In the genomic region with DNA sequence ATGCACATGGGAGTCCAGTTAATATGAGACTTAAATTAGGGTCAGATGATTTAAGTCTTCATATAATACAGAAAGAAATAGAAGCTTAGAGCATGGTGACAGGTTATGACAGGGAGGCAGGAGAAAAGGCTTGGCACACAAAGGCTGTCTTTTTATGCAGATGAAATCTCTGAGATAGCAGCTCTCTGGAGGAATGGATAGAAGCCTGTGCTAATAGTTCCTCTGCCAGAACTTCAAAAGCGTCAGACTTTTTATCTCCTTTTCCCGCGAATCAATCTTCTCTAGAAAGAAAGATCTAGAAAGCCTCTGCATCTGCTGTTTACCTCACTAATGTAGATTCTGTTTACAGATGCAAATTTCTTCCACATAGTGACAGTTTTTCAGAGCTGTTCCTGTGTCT, we compare ENCODE assay signal across 36 cellular contexts.
"Had no signal": no experiment of that assay in that cellular context is flagged by ENCODE, and none has a peak within 500 bp of the region (broad histone marks: within the 10 kb centered on the region; RNA-seq: fewer than 3 reads in every experiment).

No MANE protein-coding gene starts in this region.

- H3K27me3 Mint-ChIP-seq: activated CD4-positive, alpha-beta memory T cell treated with anti-CD3 and anti-CD28 coated beads, Interleukin-2, amount 10 ng/mL, durations not matched to agents 7 days and 5 days; activated CD4-positive, alpha-beta T cell treated with anti-CD3 and anti-CD28 coated beads for 36 hours; activated CD4-positive, alpha-beta T cell treated with anti-CD3 and anti-CD28 coated beads, Interleukin-2, amount 10 ng/mL, durations not matched to agents 7 days and 5 days; activated CD8-positive, alpha-beta memory T cell treated with anti-CD3 and anti-CD28 coated beads, Interleukin-2, amount 10 ng/mL, durations not matched to agents 7 days and 5 days; activated naive CD4-positive, alpha-beta T cell treated with anti-CD3 and anti-CD28 coated beads, Interleukin-2, amount 10 ng/mL, durations not matched to agents 7 days and 5 days; activated naive CD4-positive, alpha-beta T cell treated with anti-CD3 and anti-CD28 coated beads, Interleukin-2, amount 50 U/mL, for 24 hours; activated naive CD8-positive, alpha-beta T cell; activated naive CD8-positive, alpha-beta T cell treated with anti-CD3 and anti-CD28 coated beads, Interleukin-2, amount 10 ng/mL, durations not matched to agents 7 days and 5 days; activated naive CD8-positive, alpha-beta T cell treated with anti-CD3 and anti-CD28 coated beads, Interleukin-2, amount 50 U/mL, for 24 hours; activated T-cell treated with anti-CD3 and anti-CD28 coated beads, Interleukin-2, amount 50 U/mL, for 24 hours had no signal

- H3K9me3 ChIP-seq: body of pancreas, breast epithelium had no signal

- H3K36me3 Mint-ChIP-seq: activated CD8-positive, alpha-beta memory T cell treated with anti-CD3 and anti-CD28 coated beads, Interleukin-2, amount 10 ng/mL, durations not matched to agents 7 days and 5 days; activated naive CD4-positive, alpha-beta T cell treated with anti-CD3 and anti-CD28 coated beads, Interleukin-2, amount 10 ng/mL, durations not matched to agents 7 days and 5 days; activated naive CD4-positive, alpha-beta T cell treated with anti-CD3 and anti-CD28 coated beads, Interleukin-2, amount 50 U/mL, for 24 hours; activated naive CD8-positive, alpha-beta T cell; activated naive CD8-positive, alpha-beta T cell treated with anti-CD3 and anti-CD28 coated beads, Interleukin-2, amount 10 ng/mL, durations not matched to agents 7 days and 5 days; WTC11 had no signal

- H3K27ac Mint-ChIP-seq: activated CD4-positive, alpha-beta memory T cell treated with anti-CD3 and anti-CD28 coated beads, Interleukin-2, amount 10 ng/mL, durations not matched to agents 7 days and 5 days; activated CD4-positive, alpha-beta T cell treated with anti-CD3 and anti-CD28 coated beads for 36 hours; activated CD4-positive, alpha-beta T cell treated with anti-CD3 and anti-CD28 coated beads, Interleukin-2, amount 10 ng/mL, durations not matched to agents 7 days and 5 days; activated CD8-positive, alpha-beta memory T cell treated with anti-CD3 and anti-CD28 coated beads, Interleukin-2, amount 10 ng/mL, durations not matched to agents 7 days and 5 days; activated CD8-positive, alpha-beta T cell treated with anti-CD3 and anti-CD28 coated beads, Interleukin-2, amount 10 ng/mL, durations not matched to agents 7 days and 5 days; activated naive CD4-positive, alpha-beta T cell treated with anti-CD3 and anti-CD28 coated beads, Interleukin-2, amount 10 ng/mL, durations not matched to agents 7 days and 5 days; activated naive CD4-positive, alpha-beta T cell treated with anti-CD3 and anti-CD28 coated beads, Interleukin-2, amount 50 U/mL, for 24 hours; activated naive CD8-positive, alpha-beta T cell; activated naive CD8-positive, alpha-beta T cell treated with anti-CD3 and anti-CD28 coated beads, Interleukin-2, amount 10 ng/mL, durations not matched to agents 7 days and 5 days; activated naive CD8-positive, alpha-beta T cell treated with anti-CD3 and anti-CD28 coated beads, Interleukin-2, amount 50 U/mL, for 24 hours; activated T-cell treated with anti-CD3 and anti-CD28 coated beads, Interleukin-2, amount 50 U/mL, for 24 hours; activated T-helper 2 cell treated with anti-CD3 and anti-CD28 coated beads, Interferon-gamma antibody, Interleukin-2, Interleukin-4, amounts not matched to agents 10 μg/mL and 5 μg/mL and 100 μg/mL, durations not matched to agents 14 hours and 24 hours and 36 hours; T-helper 1 cell treated with Interleukin-12 subunit alpha and Interleukin-12 subunit beta and Interleukin-4 antibody, amounts not matched to agents 30 μg/mL and 1 μg/mL, for 36 hours; T-helper 2 cell treated with Interferon-gamma antibody and Interleukin-4, amounts not matched to agents 5 μg/mL and 100 μg/mL, for 36 hours; WTC11 had no signal

- H3K4me3 Mint-ChIP-seq: activated CD4-positive, alpha-beta memory T cell treated with anti-CD3 and anti-CD28 coated beads, Interleukin-2, amount 10 ng/mL, durations not matched to agents 7 days and 5 days; activated CD4-positive, alpha-beta T cell treated with anti-CD3 and anti-CD28 coated beads for 36 hours; activated CD4-positive, alpha-beta T cell treated with anti-CD3 and anti-CD28 coated beads, Interleukin-2, amount 10 ng/mL, durations not matched to agents 7 days and 5 days; activated CD8-positive, alpha-beta memory T cell treated with anti-CD3 and anti-CD28 coated beads, Interleukin-2, amount 10 ng/mL, durations not matched to agents 7 days and 5 days; activated CD8-positive, alpha-beta T cell treated with anti-CD3 and anti-CD28 coated beads, Interleukin-2, amount 10 ng/mL, durations not matched to agents 7 days and 5 days; activated naive CD4-positive, alpha-beta T cell treated with anti-CD3 and anti-CD28 coated beads, Interleukin-2, amount 10 ng/mL, durations not matched to agents 7 days and 5 days; activated naive CD4-positive, alpha-beta T cell treated with anti-CD3 and anti-CD28 coated beads, Interleukin-2, amount 50 U/mL, for 24 hours; activated naive CD8-positive, alpha-beta T cell; activated naive CD8-positive, alpha-beta T cell treated with anti-CD3 and anti-CD28 coated beads, Interleukin-2, amount 10 ng/mL, durations not matched to agents 7 days and 5 days; activated naive CD8-positive, alpha-beta T cell treated with anti-CD3 and anti-CD28 coated beads, Interleukin-2, amount 50 U/mL, for 24 hours; activated T-cell treated with anti-CD3 and anti-CD28 coated beads, Interleukin-2, amount 50 U/mL, for 24 hours; T-helper 1 cell treated with Interleukin-12 subunit alpha and Interleukin-12 subunit beta and Interleukin-4 antibody, amounts not matched to agents 30 μg/mL and 1 μg/mL, for 36 hours; T-helper 2 cell treated with Interferon-gamma antibody and Interleukin-4, amounts not matched to agents 5 μg/mL and 100 μg/mL, for 36 hours; WTC11 had no signal

- DNase-seq: activated CD4-positive, alpha-beta memory T cell treated with anti-CD3 and anti-CD28 coated beads, Interleukin-2, amount 10 ng/mL, durations not matched to agents 7 days and 5 days; activated CD4-positive, alpha-beta T cell treated with anti-CD3 and anti-CD28 coated beads for 1 hour; activated CD4-positive, alpha-beta T cell treated with anti-CD3 and anti-CD28 coated beads for 36 hours; activated CD4-positive, alpha-beta T cell treated with anti-CD3 and anti-CD28 coated beads for 48 hours; activated CD4-positive, alpha-beta T cell treated with anti-CD3 and anti-CD28 coated beads, Interleukin-2, amount 10 ng/mL, durations not matched to agents 7 days and 5 days; activated CD4-positive, alpha-beta T cell treated with anti-CD3 and anti-CD28 coated beads, Interleukin-2, amount 50 U/mL, for 48 hours; activated CD4-positive, CD25-positive, alpha-beta regulatory T cell; activated CD8-positive, alpha-beta memory T cell treated with anti-CD3 and anti-CD28 coated beads for 24 hours; activated CD8-positive, alpha-beta memory T cell treated with anti-CD3 and anti-CD28 coated beads, Interleukin-2, amount 10 ng/mL, durations not matched to agents 7 days and 5 days; activated CD8-positive, alpha-beta memory T cell treated with anti-CD3 and anti-CD28 coated beads, Interleukin-2, amount 50 U/mL, for 48 hours; activated CD8-positive, alpha-beta T cell treated with anti-CD3 and anti-CD28 coated beads, Interleukin-2, amount 10 ng/mL, durations not matched to agents 7 days and 5 days; activated effector memory CD4-positive, alpha-beta T cell treated with Interleukin-2 at 50 U/mL for 16 hours; activated gamma-delta T cell; activated naive CD4-positive, alpha-beta T cell treated with anti-CD3 and anti-CD28 coated beads, Interleukin-2, amount 10 ng/mL, durations not matched to agents 7 days and 5 days; activated naive CD4-positive, alpha-beta T cell treated with Interleukin-2 at 50 U/mL for 16 hours; activated naive CD8-positive, alpha-beta T cell treated with anti-CD3 and anti-CD28 coated beads, Interleukin-2, amount 10 ng/mL, durations not matched to agents 7 days and 5 days; activated naive CD8-positive, alpha-beta T cell treated with anti-CD3 and anti-CD28 coated beads, Interleukin-2, amount 50 U/mL, for 24 hours; activated T-cell treated with anti-CD3 and anti-CD28 coated beads, Interleukin-2, amount 50 U/mL, for 24 hours; activated T-cell treated with anti-CD3 and anti-CD28 coated beads, Interleukin-2, amount 50 U/mL, for 48 hours; amygdala; anterior cingulate cortex; body of pancreas; brain microvascular endothelial cell; central memory CD4-positive, alpha-beta T cell; T-helper 1 cell; T-helper 2 cell; T-helper 9 cell; WERI-Rb-1 had no signal

- H3K4me1 ChIP-seq: body of pancreas, breast epithelium had no signal

- H3K36me3 ChIP-seq: brain microvascular endothelial cell, breast epithelium, WERI-Rb-1 had no signal

- H3K27me3 ChIP-seq: body of pancreas, brain microvascular endothelial cell, breast epithelium had no signal

- ATAC-seq: activated CD4-positive, alpha-beta T cell treated with anti-CD3 and anti-CD28 coated beads for 36 hours; activated CD4-positive, CD25-positive, alpha-beta regulatory T cell treated with anti-CD3 and anti-CD28 coated beads, Interleukin-2, amount 50 U/mL, for 24 hours; activated CD8-positive, alpha-beta memory T cell treated with anti-CD3 and anti-CD28 coated beads, Interleukin-2, amount 10 ng/mL, durations not matched to agents 7 days and 5 days; activated CD8-positive, alpha-beta T cell treated with anti-CD3 and anti-CD28 coated beads, Interleukin-2, amount 10 ng/mL, durations not matched to agents 7 days and 5 days; activated naive CD8-positive, alpha-beta T cell treated with anti-CD3 and anti-CD28 coated beads, Interleukin-2, amount 50 U/mL, for 24 hours; body of pancreas; WTC11 had no signal

- H3K4me1 Mint-ChIP-seq: activated CD4-positive, alpha-beta memory T cell treated with anti-CD3 and anti-CD28 coated beads, Interleukin-2, amount 10 ng/mL, durations not matched to agents 7 days and 5 days; activated CD4-positive, alpha-beta T cell treated with anti-CD3 and anti-CD28 coated beads for 36 hours; activated CD4-positive, alpha-beta T cell treated with anti-CD3 and anti-CD28 coated beads, Interleukin-2, amount 10 ng/mL, durations not matched to agents 7 days and 5 days; activated CD8-positive, alpha-beta memory T cell treated with anti-CD3 and anti-CD28 coated beads, Interleukin-2, amount 10 ng/mL, durations not matched to agents 7 days and 5 days; activated naive CD4-positive, alpha-beta T cell treated with anti-CD3 and anti-CD28 coated beads, Interleukin-2, amount 10 ng/mL, durations not matched to agents 7 days and 5 days; activated naive CD4-positive, alpha-beta T cell treated with anti-CD3 and anti-CD28 coated beads, Interleukin-2, amount 50 U/mL, for 24 hours; activated naive CD8-positive, alpha-beta T cell treated with anti-CD3 and anti-CD28 coated beads, Interleukin-2, amount 10 ng/mL, durations not matched to agents 7 days and 5 days; activated naive CD8-positive, alpha-beta T cell treated with anti-CD3 and anti-CD28 coated beads, Interleukin-2, amount 50 U/mL, for 24 hours had no signal

- H3K4me3 ChIP-seq: body of pancreas, breast epithelium had no signal

- H3K27ac ChIP-seq: body of pancreas, brain microvascular endothelial cell, breast epithelium, WERI-Rb-1 had no signal

- H3K9me3 Mint-ChIP-seq: activated naive CD4-positive, alpha-beta T cell treated with anti-CD3 and anti-CD28 coated beads, Interleukin-2, amount 50 U/mL, for 24 hours; activated T-cell treated with anti-CD3 and anti-CD28 coated beads, Interleukin-2, amount 50 U/mL, for 24 hours had no signal
